In the genomic region with DNA sequence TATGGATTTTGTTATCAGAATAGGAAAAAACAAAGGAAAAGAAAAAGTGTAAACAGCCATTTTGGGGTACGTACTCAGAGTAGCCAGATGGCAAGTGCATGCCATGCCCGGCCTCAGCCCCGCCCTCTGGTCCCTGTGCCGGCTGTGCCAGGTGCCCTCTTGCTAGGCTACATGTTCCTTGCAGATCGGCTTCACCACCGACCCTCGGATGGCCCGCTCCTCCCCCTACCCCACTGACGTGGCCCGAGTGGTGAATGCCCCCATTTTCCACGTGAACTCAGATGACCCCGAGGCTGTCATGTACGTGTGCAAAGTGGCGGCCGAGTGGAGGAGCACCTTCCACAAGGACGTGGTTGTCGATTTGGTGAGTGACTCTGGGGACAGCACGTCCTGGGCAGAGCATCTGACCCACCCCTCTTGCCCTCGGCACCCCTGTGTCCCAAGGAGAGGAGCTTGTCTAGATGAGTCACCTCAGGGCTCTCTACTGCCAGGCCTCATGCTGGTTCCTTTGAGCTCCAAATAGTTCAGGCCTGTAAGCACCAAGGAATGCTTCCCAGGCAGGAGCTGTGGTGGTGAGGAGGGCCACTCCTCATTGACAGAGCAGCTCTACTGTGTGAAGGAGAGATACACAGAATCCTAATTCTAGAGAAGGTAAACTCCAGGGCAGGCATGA, we compare ENCODE assay signal across 1 cellular context.
TF ChIP-seq lines count a peak whose summit lies in the region.

No MANE protein-coding gene starts in this region.

TF ChIP-seq in IMR-90, 13 proteins besides CTCF, POLR2A, EP300 and RAD21:
- TF ChIP-seq FOS (IDR thresholded peaks at IDR 0.05; ENCODE audit: low read depth, low read length) (peak; percentile 56), SMC3 (IDR thresholded peaks at IDR 0.05; ENCODE audit: low read depth, low read length) (0 out of 2 replicates have a peak, but pooled peaks have one; percentile 5), MAZ (IDR thresholded peaks at IDR 0.05; ENCODE audit: borderline replicate concordance, low read depth, low read length) (peak; percentile 17; the same call in 1 of the 2 replicates)
- TF ChIP-seq, protein P1, sequence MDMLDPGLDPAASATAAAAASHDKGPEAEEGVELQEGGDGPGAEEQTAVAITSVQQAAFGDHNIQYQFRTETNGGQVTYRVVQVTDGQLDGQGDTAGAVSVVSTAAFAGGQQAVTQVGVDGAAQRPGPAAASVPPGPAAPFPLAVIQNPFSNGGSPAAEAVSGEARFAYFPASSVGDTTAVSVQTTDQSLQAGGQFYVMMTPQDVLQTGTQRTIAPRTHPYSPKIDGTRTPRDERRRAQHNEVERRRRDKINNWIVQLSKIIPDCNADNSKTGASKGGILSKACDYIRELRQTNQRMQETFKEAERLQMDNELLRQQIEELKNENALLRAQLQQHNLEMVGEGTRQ (IDR thresholded peaks at IDR 0.05; ENCODE audit: low read depth, low read length) = no peak
